ENCODE assay signal across 8 cellular contexts in genomic region chr1:204505674-204506073, GRCh38. TPM values are rescaled to one million over a fixed set of nuclear protein-coding genes. Genes with fewer than 3 reads are reported as not detected.
DNase-seq lines count a peak whose midpoint lies in the region; ATAC-seq and TF ChIP-seq lines count a peak whose summit lies in the region.

No MANE protein-coding gene starts in this region.

- H3K36me3 Mint-ChIP-seq in central memory CD8-positive, alpha-beta T cell (ENCODE audit: insufficient read depth): peaks cover 24% of the 10 kb centered on the region
- H3K36me3 Mint-ChIP-seq in natural killer cell treated with Interleukin-12 subunit alpha and Interleukin-12 subunit beta and Interleukin-15 and Interleukin-18, amount 100 ng/mL, for 72 hours: no peaks in the 10 kb centered on the region

- DNase-seq in BE2C (no peak), midbrain (lab: John Stamatoyannopoulos, UW) (no peak)
- DNase-seq in central memory CD8-positive, alpha-beta T cell (ENCODE audit: low spot score in 2 of 2): no peak
- DNase-seq in natural killer cell treated with Interleukin-12 subunit alpha and Interleukin-12 subunit beta and Interleukin-15 and Interleukin-18, amount 100 ng/mL, for 72 hours (ENCODE audit: low spot score): no peak

- H3K27me3 Mint-ChIP-seq in central memory CD8-positive, alpha-beta T cell: peaks cover 10% of the 10 kb centered on the region
- no peaks in the 10 kb centered on the region for H3K27me3 Mint-ChIP-seq in natural killer cell treated with Interleukin-12 subunit alpha and Interleukin-12 subunit beta and Interleukin-15 and Interleukin-18, amount 100 ng/mL, for 72 hours

- peak overlapping the region; percentile 100 for H3K27ac Mint-ChIP-seq in central memory CD8-positive, alpha-beta T cell (ENCODE audit: low read depth)
- H3K27ac Mint-ChIP-seq in natural killer cell treated with Interleukin-12 subunit alpha and Interleukin-12 subunit beta and Interleukin-15 and Interleukin-18, amount 100 ng/mL, for 72 hours: peak overlapping the region; percentile 94 to 100

- no peak for TF ChIP-seq CTCF in BE2C (IDR thresholded peaks at IDR 0.05; ENCODE audit: low read depth, low read length)

- H3K27me3 ChIP-seq in BE2C: no peaks in the 10 kb centered on the region

- peaks cover 6% of the 10 kb centered on the region for H3K9me3 Mint-ChIP-seq in central memory CD8-positive, alpha-beta T cell
- no peaks in the 10 kb centered on the region for H3K9me3 Mint-ChIP-seq in natural killer cell treated with Interleukin-12 subunit alpha and Interleukin-12 subunit beta and Interleukin-15 and Interleukin-18, amount 100 ng/mL, for 72 hours

- H3K4me3 ChIP-seq in BE2C (ENCODE audit: low read depth, low read length): peak overlapping the region; percentile 69

- ATAC-seq in central memory CD8-positive, alpha-beta T cell (replicated peaks; ENCODE audit: extremely low read depth, poor library complexity, severe bottlenecking): no peak
- ATAC-seq in natural killer cell treated with Interleukin-12 subunit alpha and Interleukin-12 subunit beta and Interleukin-15 and Interleukin-18, amount 100 ng/mL, for 72 hours: no peak
- ATAC-seq in GM19023 (IDR thresholded peaks at IDR 0.05; ENCODE audit: unreplicated experiment) (no peak), HG03196 (IDR thresholded peaks at IDR 0.05; ENCODE audit: unreplicated experiment) (no peak), HG03432 (IDR thresholded peaks at IDR 0.05; ENCODE audit: unreplicated experiment) (no peak)

- H3K4me3 Mint-ChIP-seq in central memory CD8-positive, alpha-beta T cell: peak overlapping the region; percentile 100
- peak overlapping the region; percentile 92 for H3K4me3 Mint-ChIP-seq in natural killer cell treated with Interleukin-12 subunit alpha and Interleukin-12 subunit beta and Interleukin-15 and Interleukin-18, amount 100 ng/mL, for 72 hours

- no peaks in the 10 kb centered on the region for H3K9me3 ChIP-seq in BE2C
- H3K9me3 ChIP-seq in KOPT-K1 (ENCODE audit: insufficient read depth, low read length, poor library complexity, severe bottlenecking): no peaks in the 10 kb centered on the region

- peaks cover 35% of the 10 kb centered on the region for H3K4me1 Mint-ChIP-seq in central memory CD8-positive, alpha-beta T cell
- peaks cover 30 to 33% of the 10 kb centered on the region in 2 donors for H3K4me1 Mint-ChIP-seq in natural killer cell treated with Interleukin-12 subunit alpha and Interleukin-12 subunit beta and Interleukin-15 and Interleukin-18, amount 100 ng/mL, for 72 hours (ENCODE audit: low read depth in 2 of 2)

- H3K36me3 ChIP-seq in BE2C: no peaks in the 10 kb centered on the region
- no peaks in the 10 kb centered on the region for H3K36me3 ChIP-seq in KOPT-K1 (ENCODE audit: insufficient read depth, low read length)

- no peaks in the 10 kb centered on the region for H3K4me1 ChIP-seq in BE2C

- peak overlapping the region; percentile 72 for H3K27ac ChIP-seq in KOPT-K1 (ENCODE audit: low read depth, low read length, poor library complexity, severe bottlenecking)

RNA-seq across cellular contexts. Expression of gene MDM4, which starts 10.5 kb away (rescaled TPM):
- 8.1 TPM for polyA plus RNA-seq in BE2C (2012; ENCODE audit: insufficient read depth, insufficient read length, low read depth)
- total RNA-seq in natural killer cell treated with Interleukin-12 subunit alpha and Interleukin-12 subunit beta and Interleukin-15 and Interleukin-18, amount 100 ng/mL, for 72 hours: 100 to 1,000 TPM; 104 to 151 TPM

RNA-seq across cellular contexts. Expression of gene PIK3C2B, which starts 11.1 kb away (rescaled TPM):
- 51.0 TPM for polyA plus RNA-seq in BE2C (2012; ENCODE audit: insufficient read depth, insufficient read length, low read depth)
- total RNA-seq in natural killer cell treated with Interleukin-12 subunit alpha and Interleukin-12 subunit beta and Interleukin-15 and Interleukin-18, amount 100 ng/mL, for 72 hours: 10 to 100 TPM; 14.2 to 28.7 TPM
